ENCODE assay signal across 1 cellular context in the genomic region with DNA sequence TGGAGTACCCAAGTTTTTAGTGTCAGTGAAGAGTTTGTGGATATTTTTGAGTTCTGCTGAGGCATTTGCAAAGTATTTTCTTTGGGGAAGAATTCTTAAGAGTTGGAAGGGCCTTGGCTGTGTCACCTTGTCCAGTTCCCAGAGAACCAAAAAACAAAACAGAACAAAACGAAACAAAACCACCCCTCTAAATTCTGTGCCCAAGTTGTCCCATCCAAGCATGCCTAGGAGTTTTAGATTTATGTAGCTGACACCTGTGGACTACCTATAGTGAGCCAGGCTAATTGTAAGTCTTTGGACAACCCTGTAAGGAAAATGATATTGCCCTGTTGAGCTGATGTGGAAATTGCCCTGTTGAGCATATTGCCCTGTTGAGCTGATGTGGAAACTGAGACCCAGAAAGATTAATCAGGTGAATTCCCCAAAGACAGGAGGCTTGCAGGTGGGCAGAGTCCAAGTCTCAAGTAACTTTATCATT.
TF ChIP-seq lines count a peak whose summit lies in the region.

No MANE protein-coding gene starts in this region.

TF ChIP-seq in HCT116, 20 proteins besides CTCF, POLR2A, EP300 and RAD21 (continued from another document):
- TF ChIP-seq, protein P1, sequence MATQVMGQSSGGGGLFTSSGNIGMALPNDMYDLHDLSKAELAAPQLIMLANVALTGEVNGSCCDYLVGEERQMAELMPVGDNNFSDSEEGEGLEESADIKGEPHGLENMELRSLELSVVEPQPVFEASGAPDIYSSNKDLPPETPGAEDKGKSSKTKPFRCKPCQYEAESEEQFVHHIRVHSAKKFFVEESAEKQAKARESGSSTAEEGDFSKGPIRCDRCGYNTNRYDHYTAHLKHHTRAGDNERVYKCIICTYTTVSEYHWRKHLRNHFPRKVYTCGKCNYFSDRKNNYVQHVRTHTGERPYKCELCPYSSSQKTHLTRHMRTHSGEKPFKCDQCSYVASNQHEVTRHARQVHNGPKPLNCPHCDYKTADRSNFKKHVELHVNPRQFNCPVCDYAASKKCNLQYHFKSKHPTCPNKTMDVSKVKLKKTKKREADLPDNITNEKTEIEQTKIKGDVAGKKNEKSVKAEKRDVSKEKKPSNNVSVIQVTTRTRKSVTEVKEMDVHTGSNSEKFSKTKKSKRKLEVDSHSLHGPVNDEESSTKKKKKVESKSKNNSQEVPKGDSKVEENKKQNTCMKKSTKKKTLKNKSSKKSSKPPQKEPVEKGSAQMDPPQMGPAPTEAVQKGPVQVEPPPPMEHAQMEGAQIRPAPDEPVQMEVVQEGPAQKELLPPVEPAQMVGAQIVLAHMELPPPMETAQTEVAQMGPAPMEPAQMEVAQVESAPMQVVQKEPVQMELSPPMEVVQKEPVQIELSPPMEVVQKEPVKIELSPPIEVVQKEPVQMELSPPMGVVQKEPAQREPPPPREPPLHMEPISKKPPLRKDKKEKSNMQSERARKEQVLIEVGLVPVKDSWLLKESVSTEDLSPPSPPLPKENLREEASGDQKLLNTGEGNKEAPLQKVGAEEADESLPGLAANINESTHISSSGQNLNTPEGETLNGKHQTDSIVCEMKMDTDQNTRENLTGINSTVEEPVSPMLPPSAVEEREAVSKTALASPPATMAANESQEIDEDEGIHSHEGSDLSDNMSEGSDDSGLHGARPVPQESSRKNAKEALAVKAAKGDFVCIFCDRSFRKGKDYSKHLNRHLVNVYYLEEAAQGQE (IDR thresholded peaks at IDR 0.05; ENCODE audit: low read depth), result no peak
- TF ChIP-seq EZH2 (IDR thresholded peaks at IDR 0.05) (no peak), SP1 (IDR thresholded peaks at IDR 0.05; ENCODE audit: low read depth) (no peak), SIN3A (IDR thresholded peaks at IDR 0.05; ENCODE audit: low read depth) (no peak), EZH2phosphoT487 (IDR thresholded peaks at IDR 0.05; ENCODE audit: borderline replicate concordance) (no peak), CBX3 (IDR thresholded peaks at IDR 0.05; ENCODE audit: low read depth) (no peak), SRF (IDR thresholded peaks at IDR 0.05; ENCODE audit: low read depth) (no peak), JUND (IDR thresholded peaks at IDR 0.05) (no peak)
- TF ChIP-seq, protein P2, sequence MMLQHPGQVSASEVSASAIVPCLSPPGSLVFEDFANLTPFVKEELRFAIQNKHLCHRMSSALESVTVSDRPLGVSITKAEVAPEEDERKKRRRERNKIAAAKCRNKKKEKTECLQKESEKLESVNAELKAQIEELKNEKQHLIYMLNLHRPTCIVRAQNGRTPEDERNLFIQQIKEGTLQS (IDR thresholded peaks at IDR 0.05), result no peak
